ENCODE assay signal across 14 cellular contexts in genomic region chr1:56515898-56516538, GRCh38.
A peak's percentile ranks its signal among the peaks of the same experiment; 100 is the strongest.
DNase-seq lines count a peak whose midpoint lies in the region; ATAC-seq and TF ChIP-seq lines count a peak whose summit lies in the region.
"Had no signal": no experiment of that assay in that cellular context is flagged by ENCODE, and none has a peak within 500 bp of the region (broad histone marks: within the 10 kb centered on the region; RNA-seq: fewer than 3 reads in every experiment).

No MANE protein-coding gene starts in this region.

- H4K20me1 ChIP-seq in OCI-LY3 (ENCODE audit: insufficient read depth, low read length) (no peaks in the 10 kb centered on the region), hepatocyte (ENCODE audit: insufficient read depth, poor library complexity, severe bottlenecking) (peaks cover 24% of the 10 kb centered on the region)

- peak overlapping the region; percentile 94 for H3K4me2 ChIP-seq in OCI-LY3 (ENCODE audit: low read length)
- H3K4me2 ChIP-seq in hepatocyte = peak overlapping the region; percentile 55

- CTCF ChIA-PET in Calu3 (lab: Charles Lee) = interaction anchor here (0.6 to 0.7 kb wide), 3 partner anchors 837 to 1664 kb away, joined by 3 to 5 read pairs (median 5); no protein-coding TSS in a partner anchor
- CTCF ChIA-PET in activated CD4-positive, alpha-beta memory T cell treated with anti-CD3 and anti-CD28 coated beads, Interleukin-2, amount 10 ng/mL, durations not matched to agents 7 days and 5 days (lab: Charles Lee) = no interaction called here

- H3K9me3 ChIP-seq in OCI-LY3 (ENCODE audit: insufficient read depth, low read length) (no peaks in the 10 kb centered on the region), hepatocyte (ENCODE audit: low read depth) (no peaks in the 10 kb centered on the region)
- H3K9me3 ChIP-seq: ovary, SJSA1 had no signal

- peaks cover 10% of the 10 kb centered on the region for H3K36me3 Mint-ChIP-seq in Calu3 (ENCODE audit: insufficient read depth, unreplicated experiment)
- H3K36me3 Mint-ChIP-seq in activated CD4-positive, alpha-beta memory T cell treated with anti-CD3 and anti-CD28 coated beads, Interleukin-2, amount 10 ng/mL, durations not matched to agents 7 days and 5 days (ENCODE audit: low read depth) = no peaks in the 10 kb centered on the region

- H3K9me2 ChIP-seq in hepatocyte (replicated peaks; ENCODE audit: insufficient read depth) = no peaks in the 10 kb centered on the region

- H3K4me3 ChIP-seq in OCI-LY3 (ENCODE audit: low read length) (peak overlapping the region; percentile 64), hepatocyte (no peak overlapping the region), skin epidermis (no peak overlapping the region)
- H3K4me3 ChIP-seq: ovary, SJSA1 had no signal

- ATAC-seq in GM21529 (IDR thresholded peaks at IDR 0.05; ENCODE audit: unreplicated experiment) = no peak

- H3K4me3 Mint-ChIP-seq in Calu3 (ENCODE audit: low read depth, unreplicated experiment) = peak overlapping the region; percentile 67
- H3K4me3 Mint-ChIP-seq in activated CD4-positive, alpha-beta memory T cell treated with anti-CD3 and anti-CD28 coated beads, Interleukin-2, amount 10 ng/mL, durations not matched to agents 7 days and 5 days = no peak overlapping the region

- no TSS peak for BruUV-seq in Calu3 (replicated peaks; lab: Mats Ljungman, UMichigan)

- DNase-seq in Calu3 = no peak
- no peak for DNase-seq in hepatocyte (ENCODE audit: low spot score)
- no peak for DNase-seq in NOMO-1 (lab: John Stamatoyannopoulos, UW; ENCODE audit: unreplicated experiment in 2 of 2)
- no peak for DNase-seq in activated CD4-positive, alpha-beta memory T cell treated with anti-CD3 and anti-CD28 coated beads, Interleukin-2, amount 10 ng/mL, durations not matched to agents 7 days and 5 days
- DNase-seq in NCI-H446 treated with DMSO at 0.1 percent for 48 hours (lab: John Stamatoyannopoulos, UW) = no peak
- DNase-seq: activated naive CD4-positive, alpha-beta T cell treated with anti-CD3 and anti-CD28 coated beads, Interleukin-2, amount 50 U/mL, for 16 hours; caudate nucleus; NCI-H1694; ovary had no signal

- H3K27me3 ChIP-seq in OCI-LY3 (ENCODE audit: low read depth, low read length) (0 out of 2 replicates have a peak, but pooled peaks cover 5% of the 10 kb centered on the region), hepatocyte (no peaks in the 10 kb centered on the region)
- H3K27me3 ChIP-seq: ovary, SJSA1 had no signal

- no peaks in the 10 kb centered on the region for H3K36me3 ChIP-seq in OCI-LY3 (replicated peaks; ENCODE audit: low read depth, low read length)
- H3K36me3 ChIP-seq in hepatocyte (replicated peaks; ENCODE audit: insufficient read depth, low read depth) = no peaks in the 10 kb centered on the region
- H3K36me3 ChIP-seq: ovary had no signal

- peak overlapping the region; percentile 55; the same call in 1 of the 2 replicates for H3K27ac ChIP-seq in OCI-LY3 (ENCODE audit: low read length)
- peak overlapping the region; percentile 91 for H3K27ac ChIP-seq in hepatocyte
- H3K27ac ChIP-seq in skin epidermis = peak overlapping the region in 15 of 21 experiments; percentile 0 to 65 (median 37)
- H3K27ac ChIP-seq: ovary, SJSA1 had no signal

- intact Hi-C loops in Calu3 (cut with micrococcal nuclease; ENCODE audit: unreplicated experiment) = loop anchor here (2.0 to 5.0 kb wide), 2 partner anchors 61 to 104 kb away; no protein-coding TSS in a partner anchor

- H3K27me3 Mint-ChIP-seq in Calu3 (ENCODE audit: unreplicated experiment) = no peaks in the 10 kb centered on the region
- H3K27me3 Mint-ChIP-seq in activated CD4-positive, alpha-beta memory T cell treated with anti-CD3 and anti-CD28 coated beads, Interleukin-2, amount 10 ng/mL, durations not matched to agents 7 days and 5 days = no peaks in the 10 kb centered on the region
- H3K27me3 Mint-ChIP-seq: IgD-negative memory B cell had no signal

- H3K9ac ChIP-seq in OCI-LY3 (ENCODE audit: low read length) = peak overlapping the region; percentile 44; the same call in 1 of the 2 replicates

- H3K27ac Mint-ChIP-seq in Calu3 (ENCODE audit: unreplicated experiment) = peak overlapping the region; percentile 96
- no peak overlapping the region for H3K27ac Mint-ChIP-seq in activated CD4-positive, alpha-beta memory T cell treated with anti-CD3 and anti-CD28 coated beads, Interleukin-2, amount 10 ng/mL, durations not matched to agents 7 days and 5 days

- H3K9me3 Mint-ChIP-seq in Calu3 (ENCODE audit: low read depth, unreplicated experiment) = no peaks in the 10 kb centered on the region
- no peaks in the 10 kb centered on the region for H3K9me3 Mint-ChIP-seq in activated CD4-positive, alpha-beta memory T cell treated with anti-CD3 and anti-CD28 coated beads, Interleukin-2, amount 10 ng/mL, durations not matched to agents 7 days and 5 days
- H3K9me3 Mint-ChIP-seq: IgD-negative memory B cell had no signal

- POLR2A ChIA-PET in activated CD4-positive, alpha-beta memory T cell treated with anti-CD3 and anti-CD28 coated beads, Interleukin-2, amount 10 ng/mL, durations not matched to agents 7 days and 5 days (lab: Charles Lee) = interaction anchor here (0.7 kb wide), 1 partner anchor 20 kb away, joined by 4 read pairs; no protein-coding TSS in a partner anchor

- H3K4me1 Mint-ChIP-seq in Calu3 (ENCODE audit: low read depth, unreplicated experiment) = peaks cover 42% of the 10 kb centered on the region
- H3K4me1 Mint-ChIP-seq in activated CD4-positive, alpha-beta memory T cell treated with anti-CD3 and anti-CD28 coated beads, Interleukin-2, amount 10 ng/mL, durations not matched to agents 7 days and 5 days = no peaks in the 10 kb centered on the region

- H3K4me1 ChIP-seq in OCI-LY3 (ENCODE audit: low read length) (peaks cover 34% of the 10 kb centered on the region), hepatocyte (ENCODE audit: insufficient read depth) (peaks cover 24% of the 10 kb centered on the region)
- H3K4me1 ChIP-seq: SJSA1 had no signal

- H2AFZ ChIP-seq in OCI-LY3 (ENCODE audit: low read depth, low read length) (no peak overlapping the region), hepatocyte (no peak overlapping the region)

- WGBS in hepatocyte (ENCODE audit: low lambda C conversion rate, missing lambda C conversion rate) = 98% methylated on average over 4 of the region's 4 CpGs

- no peaks in the 10 kb centered on the region for H3K79me2 ChIP-seq in OCI-LY3 (ENCODE audit: low read length)
- H3K79me2 ChIP-seq in hepatocyte = peaks cover 77% of the 10 kb centered on the region

- no peak for TF ChIP-seq CTCF in Calu3 (IDR thresholded peaks at IDR 0.05; ENCODE audit: unreplicated experiment)
- no peak for TF ChIP-seq CTCF in OCI-LY3 (IDR thresholded peaks at IDR 0.05; ENCODE audit: low read depth, low read length)
- TF ChIP-seq CTCF in hepatocyte (IDR thresholded peaks at IDR 0.05; ENCODE audit: poor library complexity) = no peak

Comparison
In these comparisons a context has a peak if more than half of its experiments do, and no peak if none do; other contexts are left out.
1. H3K27ac ChIP-seq: peak in every context shown above with its lines; median percentile 91 in hepatocyte; 55 in OCI-LY3; 37 in skin epidermis.